ENCODE assay signal across 14 cellular contexts in genomic region chr6:29907637-29908340, GRCh38.
"Had no signal": no experiment of that assay in that cellular context is flagged by ENCODE, and none has a peak within 500 bp of the region (broad histone marks: within the 10 kb centered on the region; RNA-seq: fewer than 3 reads in every experiment).

No MANE protein-coding gene starts in this region.

- DNase-seq: activated B cell treated with CpG ODN at 0.5 μM for 24 hours; activated CD4-positive, alpha-beta T cell treated with anti-CD3 and anti-CD28 coated beads, Interleukin-2, amount 10 ng/mL, durations not matched to agents 24 days and 14 days; activated gamma-delta T cell; activated naive CD8-positive, alpha-beta T cell treated with anti-CD3 and anti-CD28 coated beads for 36 hours; activated T-cell treated with anti-CD3 and anti-CD28 coated beads, Interleukin-2, amount 50 U/mL, for 4 hours; cerebellar nuclear complex; foreskin keratinocyte; stimulated activated CD4-positive, alpha-beta T cell treated with anti-CD3 and anti-CD28 coated beads, Interleukin-2, amount 100 ng/mL, for 24 hours; stimulated activated naive B cell treated with anti-CD40 and anti-IgM and Interleukin-4, amounts not matched to agents 10 μg/mL and 1 μg/mL and 100 μg/mL, for 72 hours; T-helper 2 cell; transverse colon had no signal

- H3K4me3 Mint-ChIP-seq: activated B cell treated with CpG ODN at 0.5 μM for 24 hours; activated CD4-positive, alpha-beta T cell treated with anti-CD3 and anti-CD28 coated beads, Interleukin-2, amount 10 ng/mL, durations not matched to agents 24 days and 14 days; activated naive CD8-positive, alpha-beta T cell treated with anti-CD3 and anti-CD28 coated beads for 36 hours; activated T-cell treated with anti-CD3 and anti-CD28 coated beads, Interleukin-2, amount 50 U/mL, for 4 hours; stimulated activated naive B cell treated with anti-CD40 and anti-IgM and Interleukin-4, amounts not matched to agents 10 μg/mL and 1 μg/mL and 100 μg/mL, for 72 hours had no signal

- H3K4me1 ChIP-seq: foreskin keratinocyte, transverse colon had no signal

- H3K27ac Mint-ChIP-seq: activated B cell treated with CpG ODN at 0.5 μM for 24 hours; activated CD4-positive, alpha-beta T cell treated with anti-CD3 and anti-CD28 coated beads, Interleukin-2, amount 10 ng/mL, durations not matched to agents 24 days and 14 days; activated naive CD8-positive, alpha-beta T cell treated with anti-CD3 and anti-CD28 coated beads for 36 hours; progenitor cell of endocrine pancreas; stimulated activated naive B cell treated with anti-CD40 and anti-IgM and Interleukin-4, amounts not matched to agents 10 μg/mL and 1 μg/mL and 100 μg/mL, for 72 hours had no signal

- ATAC-seq: activated T-cell treated with anti-CD3 and anti-CD28 coated beads, Interleukin-2, amount 50 U/mL, for 4 hours; foreskin keratinocyte; sciatic nerve had no signal

- H3K36me3 ChIP-seq: neutrophil, transverse colon had no signal

- H3K9me3 Mint-ChIP-seq: activated B cell treated with CpG ODN at 0.5 μM for 24 hours; activated CD4-positive, alpha-beta T cell treated with anti-CD3 and anti-CD28 coated beads, Interleukin-2, amount 10 ng/mL, durations not matched to agents 24 days and 14 days; activated naive CD8-positive, alpha-beta T cell treated with anti-CD3 and anti-CD28 coated beads for 36 hours; activated T-cell treated with anti-CD3 and anti-CD28 coated beads, Interleukin-2, amount 50 U/mL, for 4 hours; stimulated activated naive B cell treated with anti-CD40 and anti-IgM and Interleukin-4, amounts not matched to agents 10 μg/mL and 1 μg/mL and 100 μg/mL, for 72 hours had no signal

- H3K9me3 ChIP-seq: neutrophil, transverse colon had no signal

- H3K36me3 Mint-ChIP-seq: activated naive CD8-positive, alpha-beta T cell treated with anti-CD3 and anti-CD28 coated beads for 36 hours had no signal

- H3K27me3 ChIP-seq: neutrophil, transverse colon had no signal

- H3K4me3 ChIP-seq: transverse colon had no signal

- H3K4me1 Mint-ChIP-seq: activated B cell treated with CpG ODN at 0.5 μM for 24 hours had no signal

- H3K27ac ChIP-seq: foreskin keratinocyte, neutrophil, transverse colon had no signal

- H3K27me3 Mint-ChIP-seq: activated B cell treated with CpG ODN at 0.5 μM for 24 hours had no signal
